Comparison of ENCODE assay signal across 21 cellular contexts in genomic region chr7:45679516-45679915, GRCh38.
"Had no signal": no experiment of that assay in that cellular context is flagged by ENCODE, and none has a peak within 500 bp of the region (broad histone marks: within the 10 kb centered on the region; RNA-seq: fewer than 3 reads in every experiment).

No MANE protein-coding gene starts in this region.

- H3K27me3 ChIP-seq: ascending aorta, esophagus squamous epithelium, upper lobe of left lung had no signal

- H3K4me1 Mint-ChIP-seq: activated CD4-positive, alpha-beta T cell treated with anti-CD3 and anti-CD28 coated beads for 36 hours; mesothelial cell of epicardium; nephron; stimulated activated memory B cell treated with anti-CD40 and anti-IgM and Interleukin-4, amounts not matched to agents 10 μg/mL and 1 μg/mL and 100 μg/mL, for 72 hours had no signal

- H3K9me3 Mint-ChIP-seq: activated naive CD4-positive, alpha-beta T cell treated with anti-CD3 and anti-CD28 coated beads for 36 hours; activated T-cell treated with anti-CD3 and anti-CD28 coated beads, Interleukin-2, amount 50 U/mL, for 24 hours; stimulated activated memory B cell treated with anti-CD40 and anti-IgM and Interleukin-4, amounts not matched to agents 10 μg/mL and 1 μg/mL and 100 μg/mL, for 72 hours; T-helper 2 cell treated with Interferon-gamma antibody and Interleukin-4, amounts not matched to agents 5 μg/mL and 100 μg/mL, for 36 hours had no signal

- H3K27ac ChIP-seq: ascending aorta, esophagus squamous epithelium, skin epidermis, thoracic aorta, upper lobe of left lung had no signal

- ATAC-seq: activated CD4-positive, alpha-beta T cell treated with anti-CD3 and anti-CD28 coated beads for 36 hours; left cardiac atrium; stimulated activated memory B cell treated with anti-CD40 and anti-IgM and Interleukin-4, amounts not matched to agents 10 μg/mL and 1 μg/mL and 100 μg/mL, for 72 hours had no signal

- H3K27ac Mint-ChIP-seq: activated CD4-positive, alpha-beta T cell treated with anti-CD3 and anti-CD28 coated beads for 36 hours; activated naive CD4-positive, alpha-beta T cell treated with anti-CD3 and anti-CD28 coated beads for 36 hours; activated T-cell treated with anti-CD3 and anti-CD28 coated beads, Interleukin-2, amount 50 U/mL, for 24 hours; mesothelial cell of epicardium; nephron; stimulated activated memory B cell treated with anti-CD40 and anti-IgM and Interleukin-4, amounts not matched to agents 10 μg/mL and 1 μg/mL and 100 μg/mL, for 72 hours; T-helper 2 cell treated with Interferon-gamma antibody and Interleukin-4, amounts not matched to agents 5 μg/mL and 100 μg/mL, for 36 hours had no signal

- H3K4me1 ChIP-seq: ascending aorta, esophagus squamous epithelium, upper lobe of left lung had no signal

- FAIRE-seq: endothelial cell of umbilical vein, TTC549 had no signal

- H3K4me3 ChIP-seq: ascending aorta, esophagus squamous epithelium, lung, skin epidermis, thoracic aorta, upper lobe of left lung had no signal

- DNase-seq: activated CD4-positive, alpha-beta T cell treated with anti-CD3 and anti-CD28 coated beads for 36 hours; activated CD4-positive, alpha-beta T cell treated with anti-CD3 and anti-CD28 coated beads, Interleukin-2, amount 50 U/mL, for 48 hours; activated naive CD4-positive, alpha-beta T cell treated with anti-CD3 and anti-CD28 coated beads for 36 hours; activated T-cell treated with anti-CD3 and anti-CD28 coated beads, Interleukin-2, amount 50 U/mL, for 24 hours; effector CD8-positive, alpha-beta T cell; esophagus squamous epithelium; left cardiac atrium; posterior cingulate gyrus; stimulated activated CD4-positive, alpha-beta T cell treated with anti-CD3 and anti-CD28 coated beads, Interleukin-15, amount 100 ng/mL, for 24 hours; stimulated activated CD4-positive, alpha-beta T cell treated with anti-CD3 and anti-CD28 coated beads, Interleukin-4, amount 100 ng/mL, for 1 hour; upper lobe of left lung had no signal

- H3K9me3 ChIP-seq: ascending aorta, esophagus squamous epithelium, thoracic aorta, upper lobe of left lung had no signal

- H3K4me3 Mint-ChIP-seq: activated CD4-positive, alpha-beta T cell treated with anti-CD3 and anti-CD28 coated beads for 36 hours; activated naive CD4-positive, alpha-beta T cell treated with anti-CD3 and anti-CD28 coated beads for 36 hours; activated T-cell treated with anti-CD3 and anti-CD28 coated beads, Interleukin-2, amount 50 U/mL, for 24 hours; mesothelial cell of epicardium; nephron; stimulated activated memory B cell treated with anti-CD40 and anti-IgM and Interleukin-4, amounts not matched to agents 10 μg/mL and 1 μg/mL and 100 μg/mL, for 72 hours; T-helper 2 cell treated with Interferon-gamma antibody and Interleukin-4, amounts not matched to agents 5 μg/mL and 100 μg/mL, for 36 hours had no signal

- H3K36me3 ChIP-seq: ascending aorta, esophagus squamous epithelium, thoracic aorta, upper lobe of left lung had no signal

- H3K36me3 Mint-ChIP-seq: mesothelial cell of epicardium; stimulated activated memory B cell treated with anti-CD40 and anti-IgM and Interleukin-4, amounts not matched to agents 10 μg/mL and 1 μg/mL and 100 μg/mL, for 72 hours had no signal
